20 cellular contexts compared by ENCODE assay signal in genomic region chr3:130783629-130784028, GRCh38. TPM values are rescaled to one million over a fixed set of nuclear protein-coding genes. Genes with fewer than 3 reads are reported as not detected.
DNase-seq lines count a peak whose midpoint lies in the region; ATAC-seq and TF ChIP-seq lines count a peak whose summit lies in the region.
"Had no signal": no experiment of that assay in that cellular context is flagged by ENCODE, and none has a peak within 500 bp of the region (broad histone marks: within the 10 kb centered on the region; RNA-seq: fewer than 3 reads in every experiment).

No MANE protein-coding gene starts in this region.

- no peaks in the 10 kb centered on the region for H3K9me2 ChIP-seq in PC-3 (replicated peaks; ENCODE audit: low read length)

- H3K79me2 ChIP-seq in PC-3 (ENCODE audit: low read length), result no peaks in the 10 kb centered on the region

- DNase-seq in NCI-H1417 (lab: John Stamatoyannopoulos, UW) (peak in 2 of 3 experiments; percentile 25 to 58), NCI-H1417 treated with DMSO at 0.1 percent for 48 hours (lab: John Stamatoyannopoulos, UW) (no peak), NCI-H1436 (lab: John Stamatoyannopoulos, UW) (peak; percentile 41), PC-3 (peak; percentile 5), mucosa of descending colon (no peak), progenitor cell of endocrine pancreas (ENCODE audit: low spot score, unreplicated experiment) (no peak), medulla oblongata (ENCODE audit: extremely low spot score) (no peak)
- DNase-seq: 8988T; activated B cell treated with CpG ODN at 0.5 μM for 24 hours; activated naive CD8-positive, alpha-beta T cell treated with anti-CD3 and anti-CD28 coated beads, Interleukin-2, amount 10 ng/mL, durations not matched to agents 7 days and 5 days; GDM1; left ventricle myocardium inferior; occipital lobe; right cardiac atrium; SIG-M5; stimulated activated naive CD4-positive, alpha-beta T cell treated with Interleukin-2 at 50 U/mL for 16 hours; trophoblast cell had no signal

- H3K36me3 Mint-ChIP-seq in progenitor cell of endocrine pancreas (ENCODE audit: insufficient read depth), result no peaks in the 10 kb centered on the region
- H3K36me3 Mint-ChIP-seq: activated naive CD8-positive, alpha-beta T cell treated with anti-CD3 and anti-CD28 coated beads, Interleukin-2, amount 10 ng/mL, durations not matched to agents 7 days and 5 days had no signal

- no peaks in the 10 kb centered on the region for H3F3A ChIP-seq in PC-3 (ENCODE audit: low read length, unreplicated experiment)

- H3K9ac ChIP-seq in PC-3 (ENCODE audit: low read length), result no peak overlapping the region

- CTCF ChIA-PET in PC-3 (lab: Charles Lee), result no interaction called here

- intact Hi-C loops in PC-3 (cut with micrococcal nuclease) (no loop called here), mucosa of descending colon (cut with DNase I, micrococcal nuclease) (no loop called here)

- no peaks in the 10 kb centered on the region for H3K4me1 ChIP-seq in PC-3 (ENCODE audit: insufficient read depth, low read length)
- H3K4me1 ChIP-seq in mucosa of descending colon (ENCODE audit: low read depth), result peaks cover 5% of the 10 kb centered on the region

- no peak overlapping the region for H3K4me2 ChIP-seq in PC-3 (ENCODE audit: low read length)

- TF ChIP-seq CTCF in PC-3 (conservative IDR thresholded peaks at IDR 0.05; ENCODE audit: low read depth, low read length), result no peak
- no peak for TF ChIP-seq CTCF in mucosa of descending colon (IDR thresholded peaks at IDR 0.05)
- TF ChIP-seq CTCF in progenitor cell of endocrine pancreas (IDR thresholded peaks at IDR 0.05; ENCODE audit: unreplicated experiment), result no peak

- no peak overlapping the region for H3K4me3 ChIP-seq in PC-3 (ENCODE audit: low read length)
- H3K4me3 ChIP-seq in mucosa of descending colon, result no peak overlapping the region
- H3K4me3 ChIP-seq: cardiac muscle cell, left ventricle myocardium inferior had no signal

- H3K36me3 ChIP-seq in PC-3 (ENCODE audit: low read depth, low read length) (no peaks in the 10 kb centered on the region), mucosa of descending colon (ENCODE audit: low read depth) (no peaks in the 10 kb centered on the region)
- H3K36me3 ChIP-seq: cardiac muscle cell, left ventricle myocardium inferior had no signal

- no peak overlapping the region for H3K27ac ChIP-seq in PC-3 (ENCODE audit: low read length)
- H3K27ac ChIP-seq: cardiac muscle cell, left ventricle myocardium inferior had no signal

- no peaks in the 10 kb centered on the region for H3K9me3 ChIP-seq in PC-3 (ENCODE audit: low read length)
- no peaks in the 10 kb centered on the region for H3K9me3 ChIP-seq in mucosa of descending colon
- H3K9me3 ChIP-seq: left ventricle myocardium inferior had no signal

- POLR2A ChIA-PET in PC-3 (lab: Charles Lee; ENCODE audit: unreplicated experiment), result no interaction called here

- H3K4me3 Mint-ChIP-seq in progenitor cell of endocrine pancreas (ENCODE audit: low read depth), result no peak overlapping the region
- H3K4me3 Mint-ChIP-seq: activated B cell treated with CpG ODN at 0.5 μM for 24 hours; activated naive CD8-positive, alpha-beta T cell treated with anti-CD3 and anti-CD28 coated beads, Interleukin-2, amount 10 ng/mL, durations not matched to agents 7 days and 5 days had no signal

- ATAC-seq in PC-3, result peak; percentile 20; the same call in 1 of the 2 replicates
- ATAC-seq in mucosa of descending colon, result peak; percentile 88
- ATAC-seq in HG02571 (IDR thresholded peaks at IDR 0.05; ENCODE audit: unreplicated experiment), result no peak
- ATAC-seq: HepG2, right cardiac atrium had no signal

- no peak overlapping the region for H2AFZ ChIP-seq in PC-3 (ENCODE audit: low read length)

- peaks cover 21% of the 10 kb centered on the region for H3K4me1 Mint-ChIP-seq in progenitor cell of endocrine pancreas (ENCODE audit: low read depth)
- H3K4me1 Mint-ChIP-seq: activated B cell treated with CpG ODN at 0.5 μM for 24 hours; activated naive CD8-positive, alpha-beta T cell treated with anti-CD3 and anti-CD28 coated beads, Interleukin-2, amount 10 ng/mL, durations not matched to agents 7 days and 5 days had no signal

- H4K20me1 ChIP-seq in PC-3 (ENCODE audit: low read length), result no peaks in the 10 kb centered on the region

- H3K27me3 ChIP-seq in PC-3 (ENCODE audit: low read length), result no peaks in the 10 kb centered on the region
- H3K27me3 ChIP-seq: cardiac muscle cell had no signal

- no TSS peak for BruUV-seq in PC-3 (replicated peaks; lab: Mats Ljungman, UMichigan)

- peaks cover 29% of the 10 kb centered on the region for H3K27me3 Mint-ChIP-seq in progenitor cell of endocrine pancreas
- H3K27me3 Mint-ChIP-seq: activated B cell treated with CpG ODN at 0.5 μM for 24 hours had no signal

- no peak overlapping the region for H3K27ac Mint-ChIP-seq in progenitor cell of endocrine pancreas
- H3K27ac Mint-ChIP-seq: activated B cell treated with CpG ODN at 0.5 μM for 24 hours; activated naive CD8-positive, alpha-beta T cell treated with anti-CD3 and anti-CD28 coated beads, Interleukin-2, amount 10 ng/mL, durations not matched to agents 7 days and 5 days had no signal

- no peaks in the 10 kb centered on the region for H3K9me3 Mint-ChIP-seq in progenitor cell of endocrine pancreas (ENCODE audit: low read depth)
- H3K9me3 Mint-ChIP-seq: activated B cell treated with CpG ODN at 0.5 μM for 24 hours; activated naive CD8-positive, alpha-beta T cell treated with anti-CD3 and anti-CD28 coated beads, Interleukin-2, amount 10 ng/mL, durations not matched to agents 7 days and 5 days had no signal

RNA-seq across cellular contexts. Expression of gene PIK3R4, which starts 37.0 kb away (rescaled TPM):
- total RNA-seq in PC-3 (2014; rRNA removed) (21.5 and 21.9 TPM in 2 replicates), mucosa of descending colon (10 to 100 TPM; 20.1 to 27.5 (median 23.6) TPM), progenitor cell of endocrine pancreas (29.3 and 32.2 TPM in 2 replicates)

Comparison
In these comparisons a context has a peak if more than half of its experiments do, and no peak if none do; other contexts are left out.
1. DNase-seq: peak in NCI-H1417 (2 of 3), NCI-H1436 (single experiment) and PC-3 (single experiment); none in NCI-H1417 treated with DMSO at 0.1 percent for 48 hours (single experiment), mucosa of descending colon (0 of 3), progenitor cell of endocrine pancreas (single experiment) and medulla oblongata (single experiment).